12 cellular contexts compared by ENCODE assay signal in genomic region chr6:2938632-2939083, GRCh38. TPM values are rescaled to one million over a fixed set of nuclear protein-coding genes. Genes with fewer than 3 reads are reported as not detected.
DNase-seq lines count a peak whose midpoint lies in the region; ATAC-seq and TF ChIP-seq lines count a peak whose summit lies in the region.
"Had no signal": no experiment of that assay in that cellular context is flagged by ENCODE, and none has a peak within 500 bp of the region (broad histone marks: within the 10 kb centered on the region; RNA-seq: fewer than 3 reads in every experiment).

No MANE protein-coding gene starts in this region.

- H3K4me1 Mint-ChIP-seq in activated CD4-positive, alpha-beta T cell treated with anti-CD3 and anti-CD28 coated beads for 36 hours = peaks cover 69% of the 10 kb centered on the region

- H3K27me3 Mint-ChIP-seq in activated CD4-positive, alpha-beta T cell treated with anti-CD3 and anti-CD28 coated beads for 36 hours = no peaks in the 10 kb centered on the region
- H3K27me3 Mint-ChIP-seq: T-cell had no signal

- H3K4me3 Mint-ChIP-seq in activated CD4-positive, alpha-beta T cell treated with anti-CD3 and anti-CD28 coated beads for 36 hours = peak overlapping the region; percentile 19

- H3K27ac Mint-ChIP-seq in activated CD4-positive, alpha-beta T cell treated with anti-CD3 and anti-CD28 coated beads for 36 hours = peak overlapping the region; percentile 85

- H3K4me3 ChIP-seq in cardiac fibroblast (replicated peaks in 1 of 2; ENCODE audit: low read depth in 2 of 2, low read length in 2 of 2) = no peak overlapping the region
- H3K4me3 ChIP-seq: MG63, upper lobe of left lung had no signal

- H3K36me3 Mint-ChIP-seq in activated CD4-positive, alpha-beta T cell treated with anti-CD3 and anti-CD28 coated beads for 36 hours (ENCODE audit: low read depth) = peaks cover 38% of the 10 kb centered on the region
- H3K36me3 Mint-ChIP-seq: T-cell had no signal

- no peak for DNase-seq in activated CD4-positive, alpha-beta T cell treated with anti-CD3 and anti-CD28 coated beads for 36 hours
- no peak for DNase-seq in activated CD4-positive, alpha-beta T cell treated with anti-CD3 and anti-CD28 coated beads for 48 hours
- peak; percentile 70 for DNase-seq in NCI-H460 (ENCODE audit: extremely low read depth, low read depth)
- peak; percentile 31 to 43 for DNase-seq in cardiac fibroblast (ENCODE audit: low read depth in 2 of 2)
- DNase-seq in sciatic nerve (ENCODE audit: low spot score) = peak; percentile 35
- no peak for DNase-seq in UCSD-AML1 (lab: John Stamatoyannopoulos, UW; ENCODE audit: unreplicated experiment)
- DNase-seq in middle frontal gyrus (ENCODE audit: extremely low spot score, low spot score) = no peak
- no peak for DNase-seq in NCI-H446 treated with DMSO at 0.1 percent for 48 hours (lab: John Stamatoyannopoulos, UW)
- DNase-seq: mesendoderm, MG63, T-cell, upper lobe of left lung had no signal

- peaks cover 27% of the 10 kb centered on the region for H3K9me3 Mint-ChIP-seq in activated CD4-positive, alpha-beta T cell treated with anti-CD3 and anti-CD28 coated beads for 36 hours (ENCODE audit: low read depth)

- peak; percentile 34 for TF ChIP-seq CTCF in cardiac fibroblast (IDR thresholded peaks at IDR 0.05; ENCODE audit: low read depth, low read length)

- POLR2A ChIA-PET in activated CD4-positive, alpha-beta T cell treated with anti-CD3 and anti-CD28 coated beads for 36 hours (lab: Charles Lee) = interaction anchor here (0.6 kb wide), 1 partner anchor 146 kb away, joined by 3 read pairs; no protein-coding TSS in a partner anchor

- intact Hi-C loops in activated CD4-positive, alpha-beta T cell treated with anti-CD3 and anti-CD28 coated beads for 36 hours (cut with DNase I, micrococcal nuclease) = no loop called here
- intact Hi-C loops in sciatic nerve (cut with DNase I) = loop anchor here (10.0 kb wide), 1 partner anchor 154 kb away; no protein-coding TSS in a partner anchor

- CTCF ChIA-PET in activated CD4-positive, alpha-beta T cell treated with anti-CD3 and anti-CD28 coated beads for 36 hours (lab: Charles Lee) = interaction anchor here (0.6 to 2.8 kb wide), 4 partner anchors 77 to 162 kb away, joined by 3 to 16 read pairs (median 3); no protein-coding TSS in a partner anchor

- ATAC-seq in activated CD4-positive, alpha-beta T cell treated with anti-CD3 and anti-CD28 coated beads for 36 hours = no peak
- ATAC-seq in sciatic nerve = no peak
- ATAC-seq: T-cell had no signal

RNA-seq across cellular contexts. Expression of gene SERPINB6, which starts 32.7 kb away (rescaled TPM):
- total RNA-seq in activated CD4-positive, alpha-beta T cell treated with anti-CD3 and anti-CD28 coated beads for 36 hours = 10 to 100 TPM; 36.2 to 41.3 TPM
- 90.0 and 93.5 TPM in 2 replicates for total RNA-seq in NCI-H460 (2014; rRNA removed; shearing (Covaris generic))
- polyA plus RNA-seq in NCI-H460 (2014; cell fraction: nucleus; rRNA removed) = 78.5 and 82.1 TPM in 2 replicates
- total RNA-seq in sciatic nerve = 122 TPM

RNA-seq across cellular contexts. Expression of gene SERPINB9, which starts 35.5 kb away (rescaled TPM):
- total RNA-seq in activated CD4-positive, alpha-beta T cell treated with anti-CD3 and anti-CD28 coated beads for 36 hours = 100 to 1,000 TPM in 1 of 2 experiments, 10 to 100 TPM in 1; 90.0 to 109 TPM
- 72.5 and 73.4 TPM in 2 replicates for total RNA-seq in NCI-H460 (2014; rRNA removed; shearing (Covaris generic))
- 32.2 and 35.7 TPM in 2 replicates for polyA plus RNA-seq in NCI-H460 (2014; cell fraction: nucleus; rRNA removed)
- 34.1 TPM for total RNA-seq in sciatic nerve

Comparison
In these comparisons a context has a peak if more than half of its experiments do, and no peak if none do; other contexts are left out.
1. DNase-seq: peak in NCI-H460 (single experiment), cardiac fibroblast (2 of 2) and sciatic nerve (single experiment); none in activated CD4-positive, alpha-beta T cell treated with anti-CD3 and anti-CD28 coated beads for 36 hours (single experiment), activated CD4-positive, alpha-beta T cell treated with anti-CD3 and anti-CD28 coated beads for 48 hours (single experiment), UCSD-AML1 (single experiment), middle frontal gyrus (single experiment) and NCI-H446 treated with DMSO at 0.1 percent for 48 hours (single experiment).